In genomic region chr12:82187595-82187994, GRCh38 we compare ENCODE assay signal across 6 cellular contexts.
"Had no signal": no experiment of that assay in that cellular context is flagged by ENCODE, and none has a peak within 500 bp of the region (broad histone marks: within the 10 kb centered on the region; RNA-seq: fewer than 3 reads in every experiment).

No MANE protein-coding gene starts in this region.

- DNase-seq: IMR-90, KBM-7, KG1 had no signal

- H3K4me3 ChIP-seq: K562 had no signal

- H3K27ac ChIP-seq: HL-60 had no signal

- H3K27me3 Mint-ChIP-seq: IgD-negative memory B cell had no signal

- H3K27ac Mint-ChIP-seq: IgD-negative memory B cell had no signal

- H3K36me3 Mint-ChIP-seq: IgD-negative memory B cell had no signal
